In genomic region chr22:50317178-50317577, GRCh38 we compare ENCODE assay signal across 22 cellular contexts. TPM values are rescaled to one million over a fixed set of nuclear protein-coding genes. Genes with fewer than 3 reads are reported as not detected.
A peak's percentile ranks its signal among the peaks of the same experiment; 100 is the strongest.
DNase-seq lines count a peak whose midpoint lies in the region; ATAC-seq and TF ChIP-seq lines count a peak whose summit lies in the region.
"Had no signal": no experiment of that assay in that cellular context is flagged by ENCODE, and none has a peak within 500 bp of the region (broad histone marks: within the 10 kb centered on the region; RNA-seq: fewer than 3 reads in every experiment).

No MANE protein-coding gene starts in this region.

- peak overlapping the region in 6 of 11 experiments; percentile 39 to 68 (median 66); a peak in 9 of 22 replicates for H3K27ac ChIP-seq in BLaER1 treated with 17β-estradiol and CSF1 and Interleukin-3, amounts not matched to agents 10 nM and 100 nM
- H3K27ac ChIP-seq in RWPE2 (ENCODE audit: poor library complexity, severe bottlenecking) (no peak overlapping the region), lower lobe of right lung (no peak overlapping the region)
- H3K27ac ChIP-seq: body of pancreas, tibial nerve had no signal

- intact Hi-C loops in lower lobe of right lung (cut with DNase I), result no loop called here

- ATAC-seq in RWPE2 (ENCODE audit: low read depth) (peak; percentile 33; the same call in 2 of the 3 replicates), lower lobe of right lung (no peak), GM19452 (IDR thresholded peaks at IDR 0.05; ENCODE audit: unreplicated experiment) (no peak)
- ATAC-seq: body of pancreas; esophagus mucosa; mucosa of descending colon; Right ventricle myocardium inferior; stimulated activated effector memory CD8-positive, alpha-beta T cell treated with anti-CD3 and anti-CD28 coated beads, Interleukin-12 subunit alpha, Interleukin-12 subunit beta, amount 100 ng/mL, for 72 hours had no signal

- no peak overlapping the region for H3K4me3 ChIP-seq in BLaER1 treated with 17β-estradiol and CSF1 and Interleukin-3, amounts not matched to agents 10 nM and 100 nM
- H3K4me3 ChIP-seq in RWPE2 (ENCODE audit: severe bottlenecking) (no peak overlapping the region), lower lobe of right lung (no peak overlapping the region)
- H3K4me3 ChIP-seq: body of pancreas, mucosa of descending colon, tibial nerve had no signal

- H3K4me1 ChIP-seq in BLaER1 treated with 17β-estradiol and CSF1 and Interleukin-3, amounts not matched to agents 10 nM and 100 nM, result peaks cover 62 to 90% (median 84%) of the 10 kb centered on the region in 10 experiments
- H3K4me1 ChIP-seq in RWPE2 (ENCODE audit: insufficient read depth, poor library complexity, severe bottlenecking) (peaks cover 10% of the 10 kb centered on the region), lower lobe of right lung (peaks cover 19% of the 10 kb centered on the region)
- H3K4me1 ChIP-seq: body of pancreas had no signal

- no peaks in the 10 kb centered on the region for H3K36me3 ChIP-seq in BLaER1 treated with 17β-estradiol and CSF1 and Interleukin-3, amounts not matched to agents 10 nM and 100 nM
- H3K36me3 ChIP-seq in RWPE2 (ENCODE audit: low read depth), result no peaks in the 10 kb centered on the region
- H3K36me3 ChIP-seq in lower lobe of right lung, result no peaks in the 10 kb centered on the region

- H3K9me3 ChIP-seq in BLaER1 treated with 17β-estradiol and CSF1 and Interleukin-3, amounts not matched to agents 10 nM and 100 nM (replicated peaks in 1 of 11), result no peaks in the 10 kb centered on the region
- H3K9me3 ChIP-seq in RWPE2 (ENCODE audit: severe bottlenecking), result no peaks in the 10 kb centered on the region
- no peaks in the 10 kb centered on the region for H3K9me3 ChIP-seq in lower lobe of right lung
- H3K9me3 ChIP-seq: body of pancreas, mucosa of descending colon, tibial nerve had no signal

- peak overlapping the region; percentile 57 to 93 (median 91) for H3K4me2 ChIP-seq in BLaER1 treated with 17β-estradiol and CSF1 and Interleukin-3, amounts not matched to agents 10 nM and 100 nM

- H3K9ac ChIP-seq in BLaER1 treated with 17β-estradiol and CSF1 and Interleukin-3, amounts not matched to agents 10 nM and 100 nM, result peak overlapping the region in 4 of 11 experiments; percentile 37 to 57 (median 44); a peak in 6 of 22 replicates

- TF ChIP-seq CTCF in RWPE2 (IDR thresholded peaks at IDR 0.05; ENCODE audit: poor library complexity, severe bottlenecking) (no peak), lower lobe of right lung (IDR thresholded peaks at IDR 0.05) (no peak), GM10266 (IDR thresholded peaks at IDR 0.05; ENCODE audit: control insufficient read depth, insufficient read depth, low read depth, missing control alignments) (no peak)

- DNase-seq in ELF-1 (ENCODE audit: low read depth, low spot score) (peak; percentile 60), RWPE2 (ENCODE audit: low spot score) (peak; percentile 64), lower lobe of right lung (peak; percentile 48), GM10266 (ENCODE audit: extremely low spot score) (no peak), NCI-H1092 treated with DMSO at 0.1 percent for 48 hours (lab: John Stamatoyannopoulos, UW) (no peak)
- DNase-seq: activated CD4-positive, alpha-beta memory T cell treated with anti-CD3 and anti-CD28 coated beads, Interleukin-2, amount 10 ng/mL, durations not matched to agents 7 days and 5 days; activated CD8-positive, alpha-beta memory T cell treated with anti-CD3 and anti-CD28 coated beads, Interleukin-2, amount 50 U/mL, for 4 hours; activated naive CD4-positive, alpha-beta T cell treated with anti-CD3 and anti-CD28 coated beads for 36 hours; body of pancreas; CD4-positive, CD25-positive, alpha-beta regulatory T cell; head of caudate nucleus; kidney glomerular epithelial cell; NCI-H2107; NCI-H446; retina had no signal

- H4K20me1 ChIP-seq in BLaER1 treated with 17β-estradiol and CSF1 and Interleukin-3, amounts not matched to agents 10 nM and 100 nM, result peaks cover 0 to 27% (median 6%) of the 10 kb centered on the region in 11 experiments; a peak in 9 of 22 replicates

- H3K27me3 ChIP-seq in BLaER1 treated with 17β-estradiol and CSF1 and Interleukin-3, amounts not matched to agents 10 nM and 100 nM, result peaks cover 0 to 33% (median 0%) of the 10 kb centered on the region in 11 experiments; a peak in 6 of 22 replicates
- no peaks in the 10 kb centered on the region for H3K27me3 ChIP-seq in RWPE2 (ENCODE audit: insufficient read depth, poor library complexity, severe bottlenecking)
- no peaks in the 10 kb centered on the region for H3K27me3 ChIP-seq in lower lobe of right lung (ENCODE audit: low read depth)
- H3K27me3 ChIP-seq: body of pancreas, tibial nerve had no signal

RNA-seq across cellular contexts. Expression of gene DENND6B, which starts 9.6 kb away (rescaled TPM):
- total RNA-seq in lower lobe of right lung, result 14.4 TPM

RNA-seq across cellular contexts. Expression of gene PLXNB2, which starts 9.7 kb away (rescaled TPM):
- total RNA-seq in lower lobe of right lung, result 256 TPM

RNA-seq across cellular contexts. Expression of gene PPP6R2, which starts 25.9 kb away (rescaled TPM):
- 52.5 TPM for total RNA-seq in lower lobe of right lung

RNA-seq across cellular contexts. Expression of gene MAPK11, which starts 47.0 kb away (rescaled TPM):
- total RNA-seq in lower lobe of right lung, result 13.1 TPM

RNA-seq across cellular contexts. Expression of gene MAPK12, which starts 55.7 kb away (rescaled TPM):
- total RNA-seq in lower lobe of right lung, result 11.9 TPM

Comparison
In these comparisons a context has a peak if more than half of its experiments do, and no peak if none do; other contexts are left out.
1. H3K27ac ChIP-seq: peak in BLaER1 treated with 17β-estradiol and CSF1 and Interleukin-3, amounts not matched to agents 10 nM and 100 nM (6 of 11); none in RWPE2 (single experiment) and lower lobe of right lung (single experiment).
2. DNase-seq: peak in ELF-1 (single experiment), RWPE2 (single experiment) and lower lobe of right lung (single experiment); none in GM10266 (single experiment) and NCI-H1092 treated with DMSO at 0.1 percent for 48 hours (single experiment).